In the genomic region with DNA sequence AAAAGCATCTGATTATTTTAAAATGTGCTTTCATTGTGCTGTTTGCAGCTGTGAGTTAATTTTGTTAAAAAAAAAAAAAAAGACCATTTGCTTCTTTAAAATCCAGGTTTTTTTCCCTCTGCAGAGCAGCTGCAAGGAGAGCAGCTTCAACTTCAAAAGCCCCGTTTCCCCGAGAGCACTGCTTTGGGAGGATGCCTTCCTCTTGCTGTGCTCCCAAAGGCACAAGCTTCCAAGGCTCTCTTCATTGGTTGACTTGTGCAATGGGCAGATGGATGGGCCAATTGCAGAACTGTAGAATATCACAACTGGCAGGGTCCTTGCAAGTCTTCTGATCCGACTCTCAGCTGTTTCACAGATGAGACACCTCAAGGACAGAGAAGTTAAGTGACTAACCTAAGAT, we compare ENCODE assay signal across 2 cellular contexts.
TF ChIP-seq lines count a peak whose summit lies in the region.

No MANE protein-coding gene starts in this region.

TF ChIP-seq in GM23338, 12 proteins besides CTCF, POLR2A, EP300 and RAD21 (continued from another document):
- TF ChIP-seq, protein P1, sequence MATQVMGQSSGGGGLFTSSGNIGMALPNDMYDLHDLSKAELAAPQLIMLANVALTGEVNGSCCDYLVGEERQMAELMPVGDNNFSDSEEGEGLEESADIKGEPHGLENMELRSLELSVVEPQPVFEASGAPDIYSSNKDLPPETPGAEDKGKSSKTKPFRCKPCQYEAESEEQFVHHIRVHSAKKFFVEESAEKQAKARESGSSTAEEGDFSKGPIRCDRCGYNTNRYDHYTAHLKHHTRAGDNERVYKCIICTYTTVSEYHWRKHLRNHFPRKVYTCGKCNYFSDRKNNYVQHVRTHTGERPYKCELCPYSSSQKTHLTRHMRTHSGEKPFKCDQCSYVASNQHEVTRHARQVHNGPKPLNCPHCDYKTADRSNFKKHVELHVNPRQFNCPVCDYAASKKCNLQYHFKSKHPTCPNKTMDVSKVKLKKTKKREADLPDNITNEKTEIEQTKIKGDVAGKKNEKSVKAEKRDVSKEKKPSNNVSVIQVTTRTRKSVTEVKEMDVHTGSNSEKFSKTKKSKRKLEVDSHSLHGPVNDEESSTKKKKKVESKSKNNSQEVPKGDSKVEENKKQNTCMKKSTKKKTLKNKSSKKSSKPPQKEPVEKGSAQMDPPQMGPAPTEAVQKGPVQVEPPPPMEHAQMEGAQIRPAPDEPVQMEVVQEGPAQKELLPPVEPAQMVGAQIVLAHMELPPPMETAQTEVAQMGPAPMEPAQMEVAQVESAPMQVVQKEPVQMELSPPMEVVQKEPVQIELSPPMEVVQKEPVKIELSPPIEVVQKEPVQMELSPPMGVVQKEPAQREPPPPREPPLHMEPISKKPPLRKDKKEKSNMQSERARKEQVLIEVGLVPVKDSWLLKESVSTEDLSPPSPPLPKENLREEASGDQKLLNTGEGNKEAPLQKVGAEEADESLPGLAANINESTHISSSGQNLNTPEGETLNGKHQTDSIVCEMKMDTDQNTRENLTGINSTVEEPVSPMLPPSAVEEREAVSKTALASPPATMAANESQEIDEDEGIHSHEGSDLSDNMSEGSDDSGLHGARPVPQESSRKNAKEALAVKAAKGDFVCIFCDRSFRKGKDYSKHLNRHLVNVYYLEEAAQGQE (IDR thresholded peaks at IDR 0.05; ENCODE audit: unreplicated experiment), result no peak
- TF ChIP-seq ZNF114 (CRISPR knock-in tag; IDR thresholded peaks at IDR 0.05), result no peak
- no peak for TF ChIP-seq STAT1 (IDR thresholded peaks at IDR 0.05; ENCODE audit: unreplicated experiment)
- no peak for TF ChIP-seq EZH2phosphoT487 (IDR thresholded peaks at IDR 0.05; ENCODE audit: unreplicated experiment)
- no peak for TF ChIP-seq JUNB (IDR thresholded peaks at IDR 0.05; ENCODE audit: unreplicated experiment)
- TF ChIP-seq CREB1 (CRISPR knock-in tag; IDR thresholded peaks at IDR 0.05; ENCODE audit: low read depth), result no peak
- TF ChIP-seq NANOG (IDR thresholded peaks at IDR 0.05; ENCODE audit: borderline replicate concordance), result no peak
- TF ChIP-seq, protein P2, sequence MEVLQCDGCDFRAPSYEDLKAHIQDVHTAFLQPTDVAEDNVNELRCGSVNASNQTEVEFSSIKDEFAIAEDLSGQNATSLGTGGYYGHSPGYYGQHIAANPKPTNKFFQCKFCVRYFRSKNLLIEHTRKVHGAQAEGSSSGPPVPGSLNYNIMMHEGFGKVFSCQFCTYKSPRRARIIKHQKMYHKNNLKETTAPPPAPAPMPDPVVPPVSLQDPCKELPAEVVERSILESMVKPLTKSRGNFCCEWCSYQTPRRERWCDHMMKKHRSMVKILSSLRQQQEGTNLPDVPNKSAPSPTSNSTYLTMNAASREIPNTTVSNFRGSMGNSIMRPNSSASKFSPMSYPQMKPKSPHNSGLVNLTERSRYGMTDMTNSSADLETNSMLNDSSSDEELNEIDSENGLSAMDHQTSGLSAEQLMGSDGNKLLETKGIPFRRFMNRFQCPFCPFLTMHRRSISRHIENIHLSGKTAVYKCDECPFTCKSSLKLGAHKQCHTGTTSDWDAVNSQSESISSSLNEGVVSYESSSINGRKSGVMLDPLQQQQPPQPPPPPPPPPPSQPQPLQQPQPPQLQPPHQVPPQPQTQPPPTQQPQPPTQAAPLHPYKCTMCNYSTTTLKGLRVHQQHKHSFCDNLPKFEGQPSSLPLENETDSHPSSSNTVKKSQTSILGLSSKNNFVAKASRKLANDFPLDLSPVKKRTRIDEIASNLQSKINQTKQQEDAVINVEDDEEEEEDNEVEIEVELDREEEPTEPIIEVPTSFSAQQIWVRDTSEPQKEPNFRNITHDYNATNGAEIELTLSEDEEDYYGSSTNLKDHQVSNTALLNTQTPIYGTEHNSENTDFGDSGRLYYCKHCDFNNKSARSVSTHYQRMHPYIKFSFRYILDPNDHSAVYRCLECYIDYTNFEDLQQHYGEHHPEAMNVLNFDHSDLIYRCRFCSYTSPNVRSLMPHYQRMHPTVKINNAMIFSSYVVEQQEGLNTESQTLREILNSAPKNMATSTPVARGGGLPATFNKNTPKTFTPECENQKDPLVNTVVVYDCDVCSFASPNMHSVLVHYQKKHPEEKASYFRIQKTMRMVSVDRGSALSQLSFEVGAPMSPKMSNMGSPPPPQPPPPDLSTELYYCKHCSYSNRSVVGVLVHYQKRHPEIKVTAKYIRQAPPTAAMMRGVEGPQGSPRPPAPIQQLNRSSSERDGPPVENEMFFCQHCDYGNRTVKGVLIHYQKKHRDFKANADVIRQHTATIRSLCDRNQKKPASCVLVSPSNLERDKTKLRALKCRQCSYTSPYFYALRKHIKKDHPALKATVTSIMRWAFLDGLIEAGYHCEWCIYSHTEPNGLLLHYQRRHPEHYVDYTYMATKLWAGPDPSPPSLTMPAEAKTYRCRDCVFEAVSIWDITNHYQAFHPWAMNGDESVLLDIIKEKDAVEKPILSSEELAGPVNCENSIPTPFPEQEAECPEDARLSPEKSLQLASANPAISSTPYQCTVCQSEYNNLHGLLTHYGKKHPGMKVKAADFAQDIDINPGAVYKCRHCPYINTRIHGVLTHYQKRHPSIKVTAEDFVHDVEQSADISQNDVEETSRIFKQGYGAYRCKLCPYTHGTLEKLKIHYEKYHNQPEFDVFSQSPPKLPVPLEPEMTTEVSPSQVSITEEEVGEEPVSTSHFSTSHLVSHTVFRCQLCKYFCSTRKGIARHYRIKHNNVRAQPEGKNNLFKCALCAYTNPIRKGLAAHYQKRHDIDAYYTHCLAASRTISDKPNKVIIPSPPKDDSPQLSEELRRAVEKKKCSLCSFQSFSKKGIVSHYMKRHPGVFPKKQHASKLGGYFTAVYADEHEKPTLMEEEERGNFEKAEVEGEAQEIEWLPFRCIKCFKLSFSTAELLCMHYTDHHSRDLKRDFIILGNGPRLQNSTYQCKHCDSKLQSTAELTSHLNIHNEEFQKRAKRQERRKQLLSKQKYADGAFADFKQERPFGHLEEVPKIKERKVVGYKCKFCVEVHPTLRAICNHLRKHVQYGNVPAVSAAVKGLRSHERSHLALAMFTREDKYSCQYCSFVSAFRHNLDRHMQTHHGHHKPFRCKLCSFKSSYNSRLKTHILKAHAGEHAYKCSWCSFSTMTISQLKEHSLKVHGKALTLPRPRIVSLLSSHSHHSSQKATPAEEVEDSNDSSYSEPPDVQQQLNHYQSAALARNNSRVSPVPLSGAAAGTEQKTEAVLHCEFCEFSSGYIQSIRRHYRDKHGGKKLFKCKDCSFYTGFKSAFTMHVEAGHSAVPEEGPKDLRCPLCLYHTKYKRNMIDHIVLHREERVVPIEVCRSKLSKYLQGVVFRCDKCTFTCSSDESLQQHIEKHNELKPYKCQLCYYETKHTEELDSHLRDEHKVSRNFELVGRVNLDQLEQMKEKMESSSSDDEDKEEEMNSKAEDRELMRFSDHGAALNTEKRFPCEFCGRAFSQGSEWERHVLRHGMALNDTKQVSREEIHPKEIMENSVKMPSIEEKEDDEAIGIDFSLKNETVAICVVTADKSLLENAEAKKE (CRISPR knock-in tag; IDR thresholded peaks at IDR 0.05), result no peak

TF ChIP-seq in WTC11, 78 proteins besides CTCF, POLR2A, EP300 and RAD21 (continued from another document):
- TF ChIP-seq, protein P3, sequence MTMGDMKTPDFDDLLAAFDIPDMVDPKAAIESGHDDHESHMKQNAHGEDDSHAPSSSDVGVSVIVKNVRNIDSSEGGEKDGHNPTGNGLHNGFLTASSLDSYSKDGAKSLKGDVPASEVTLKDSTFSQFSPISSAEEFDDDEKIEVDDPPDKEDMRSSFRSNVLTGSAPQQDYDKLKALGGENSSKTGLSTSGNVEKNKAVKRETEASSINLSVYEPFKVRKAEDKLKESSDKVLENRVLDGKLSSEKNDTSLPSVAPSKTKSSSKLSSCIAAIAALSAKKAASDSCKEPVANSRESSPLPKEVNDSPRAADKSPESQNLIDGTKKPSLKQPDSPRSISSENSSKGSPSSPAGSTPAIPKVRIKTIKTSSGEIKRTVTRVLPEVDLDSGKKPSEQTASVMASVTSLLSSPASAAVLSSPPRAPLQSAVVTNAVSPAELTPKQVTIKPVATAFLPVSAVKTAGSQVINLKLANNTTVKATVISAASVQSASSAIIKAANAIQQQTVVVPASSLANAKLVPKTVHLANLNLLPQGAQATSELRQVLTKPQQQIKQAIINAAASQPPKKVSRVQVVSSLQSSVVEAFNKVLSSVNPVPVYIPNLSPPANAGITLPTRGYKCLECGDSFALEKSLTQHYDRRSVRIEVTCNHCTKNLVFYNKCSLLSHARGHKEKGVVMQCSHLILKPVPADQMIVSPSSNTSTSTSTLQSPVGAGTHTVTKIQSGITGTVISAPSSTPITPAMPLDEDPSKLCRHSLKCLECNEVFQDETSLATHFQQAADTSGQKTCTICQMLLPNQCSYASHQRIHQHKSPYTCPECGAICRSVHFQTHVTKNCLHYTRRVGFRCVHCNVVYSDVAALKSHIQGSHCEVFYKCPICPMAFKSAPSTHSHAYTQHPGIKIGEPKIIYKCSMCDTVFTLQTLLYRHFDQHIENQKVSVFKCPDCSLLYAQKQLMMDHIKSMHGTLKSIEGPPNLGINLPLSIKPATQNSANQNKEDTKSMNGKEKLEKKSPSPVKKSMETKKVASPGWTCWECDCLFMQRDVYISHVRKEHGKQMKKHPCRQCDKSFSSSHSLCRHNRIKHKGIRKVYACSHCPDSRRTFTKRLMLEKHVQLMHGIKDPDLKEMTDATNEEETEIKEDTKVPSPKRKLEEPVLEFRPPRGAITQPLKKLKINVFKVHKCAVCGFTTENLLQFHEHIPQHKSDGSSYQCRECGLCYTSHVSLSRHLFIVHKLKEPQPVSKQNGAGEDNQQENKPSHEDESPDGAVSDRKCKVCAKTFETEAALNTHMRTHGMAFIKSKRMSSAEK (CRISPR knock-in tag; IDR thresholded peaks at IDR 0.05; ENCODE audit: borderline replicate concordance), result no peak
- TF ChIP-seq, protein P4, sequence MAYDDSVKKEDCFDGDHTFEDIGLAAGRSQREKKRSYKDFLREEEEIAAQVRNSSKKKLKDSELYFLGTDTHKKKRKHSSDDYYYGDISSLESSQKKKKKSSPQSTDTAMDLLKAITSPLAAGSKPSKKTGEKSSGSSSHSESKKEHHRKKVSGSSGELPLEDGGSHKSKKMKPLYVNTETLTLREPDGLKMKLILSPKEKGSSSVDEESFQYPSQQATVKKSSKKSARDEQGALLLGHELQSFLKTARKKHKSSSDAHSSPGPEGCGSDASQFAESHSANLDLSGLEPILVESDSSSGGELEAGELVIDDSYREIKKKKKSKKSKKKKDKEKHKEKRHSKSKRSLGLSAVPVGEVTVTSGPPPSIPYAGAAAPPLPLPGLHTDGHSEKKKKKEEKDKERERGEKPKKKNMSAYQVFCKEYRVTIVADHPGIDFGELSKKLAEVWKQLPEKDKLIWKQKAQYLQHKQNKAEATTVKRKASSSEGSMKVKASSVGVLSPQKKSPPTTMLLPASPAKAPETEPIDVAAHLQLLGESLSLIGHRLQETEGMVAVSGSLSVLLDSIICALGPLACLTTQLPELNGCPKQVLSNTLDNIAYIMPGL (CRISPR knock-in tag; IDR thresholded peaks at IDR 0.05), result no peak
